Comparison of ENCODE assay signal across 1 cellular context in the genomic region with DNA sequence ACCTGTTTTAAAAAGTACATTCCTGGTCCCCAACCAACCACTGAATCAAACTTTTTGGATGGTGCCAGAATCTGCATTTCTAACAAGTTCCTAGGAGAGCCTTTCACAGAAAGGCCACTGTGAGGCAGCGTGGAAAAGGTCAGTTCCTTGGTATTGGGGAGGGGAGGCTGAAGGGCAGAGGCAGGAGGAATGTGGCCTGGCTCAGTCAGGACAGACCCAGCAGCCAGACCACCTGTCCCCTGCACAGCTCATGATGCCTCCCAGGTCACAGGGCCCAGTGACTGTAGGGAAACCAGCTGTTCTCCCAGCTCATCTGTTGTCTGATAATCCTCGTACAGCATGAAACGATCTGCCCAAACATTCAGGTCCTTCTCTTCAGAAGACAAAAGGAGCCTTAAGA.
TF ChIP-seq lines count a peak whose summit lies in the region.

No MANE protein-coding gene starts in this region.

TF ChIP-seq in GM23338, 12 proteins besides CTCF, POLR2A, EP300 and RAD21 (continued from another document):
- TF ChIP-seq EZH2phosphoT487 (IDR thresholded peaks at IDR 0.05; ENCODE audit: unreplicated experiment), result no peak
- no peak for TF ChIP-seq CREB1 (CRISPR knock-in tag; IDR thresholded peaks at IDR 0.05; ENCODE audit: low read depth)
TF ChIP-seq in GM23338: peak in this region for 0.
